ENCODE assay signal across 9 cellular contexts in the genomic region with DNA sequence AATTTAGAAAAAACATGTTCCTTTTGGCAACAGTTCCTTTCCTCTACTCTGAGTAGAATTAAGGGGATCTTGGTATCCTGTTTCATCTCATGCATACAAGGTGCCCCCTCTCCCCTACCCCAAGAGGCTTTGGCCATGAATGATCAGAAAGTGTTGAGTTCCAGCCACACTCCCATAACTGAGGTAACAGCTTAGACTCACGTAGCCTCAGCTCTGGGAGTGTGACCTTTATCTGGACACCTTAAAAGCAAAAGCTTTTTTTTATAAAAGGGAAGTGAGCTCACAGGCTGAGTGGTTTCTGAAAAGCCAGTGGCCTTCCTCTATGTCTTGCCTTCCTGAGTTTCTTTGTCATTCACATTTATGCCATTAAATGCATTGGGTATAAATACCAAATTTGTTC. TPM values are rescaled to one million over a fixed set of nuclear protein-coding genes. Genes with fewer than 3 reads are reported as not detected.
DNase-seq lines count a peak whose midpoint lies in the region; ATAC-seq and TF ChIP-seq lines count a peak whose summit lies in the region.
"Had no signal": no experiment of that assay in that cellular context is flagged by ENCODE, and none has a peak within 500 bp of the region (broad histone marks: within the 10 kb centered on the region; RNA-seq: fewer than 3 reads in every experiment).

No MANE protein-coding gene starts in this region.

- peak overlapping the region; percentile 95 for H3K27ac Mint-ChIP-seq in activated CD4-positive, alpha-beta memory T cell treated with anti-CD3 and anti-CD28 coated beads for 36 hours

- no peaks in the 10 kb centered on the region for H3K9me3 Mint-ChIP-seq in activated CD4-positive, alpha-beta memory T cell treated with anti-CD3 and anti-CD28 coated beads for 36 hours

- H3K27me3 ChIP-seq in BLaER1 treated with 17β-estradiol and CSF1 and Interleukin-3, amounts not matched to agents 10 nM and 100 nM = no peaks in the 10 kb centered on the region
- H3K27me3 ChIP-seq in suprapubic skin = no peaks in the 10 kb centered on the region

- H3K4me2 ChIP-seq in BLaER1 treated with 17β-estradiol and CSF1 and Interleukin-3, amounts not matched to agents 10 nM and 100 nM = peak overlapping the region; percentile 45 to 96 (median 69); a peak in 21 of 22 replicates

- no peaks in the 10 kb centered on the region for H3K9me3 ChIP-seq in BLaER1 treated with 17β-estradiol and CSF1 and Interleukin-3, amounts not matched to agents 10 nM and 100 nM (replicated peaks in 1 of 11)
- H3K9me3 ChIP-seq in suprapubic skin = no peaks in the 10 kb centered on the region

- WGBS in suprapubic skin = 76% methylated on average over 1 of the region's 1 CpG

- TF ChIP-seq EP300 in suprapubic skin (IDR thresholded peaks at IDR 0.05) = no peak

- ATAC-seq in GM19035 (IDR thresholded peaks at IDR 0.05; ENCODE audit: unreplicated experiment) = peak; percentile 79
- peak; percentile 62 for ATAC-seq in HG03139 (IDR thresholded peaks at IDR 0.05; ENCODE audit: unreplicated experiment)

- peaks cover 0 to 19% (median 0%) of the 10 kb centered on the region in 11 experiments; a peak in 6 of 22 replicates for H3K36me3 ChIP-seq in BLaER1 treated with 17β-estradiol and CSF1 and Interleukin-3, amounts not matched to agents 10 nM and 100 nM
- no peaks in the 10 kb centered on the region for H3K36me3 ChIP-seq in suprapubic skin

- peaks cover 41% of the 10 kb centered on the region for H3K4me1 Mint-ChIP-seq in activated CD4-positive, alpha-beta memory T cell treated with anti-CD3 and anti-CD28 coated beads for 36 hours (ENCODE audit: low read depth)

- TF ChIP-seq CTCF in suprapubic skin (IDR thresholded peaks at IDR 0.05) = no peak

- DNase-seq in activated CD4-positive, alpha-beta memory T cell treated with anti-CD3 and anti-CD28 coated beads for 36 hours = peak; percentile 44
- DNase-seq in suprapubic skin (ENCODE audit: low spot score in 2 of 2) (no peak), NCI-H1105 (lab: John Stamatoyannopoulos, UW) (no peak), NCI-H1436 treated with DMSO at 0.1 percent for 48 hours (lab: John Stamatoyannopoulos, UW) (no peak)
- no peak for DNase-seq in stimulated activated CD4-positive, alpha-beta T cell treated with anti-CD3 and anti-CD28 coated beads, Interleukin-2, amount 100 ng/mL, for 48 hours

- TF ChIP-seq POLR2A in suprapubic skin (IDR thresholded peaks at IDR 0.05) = no peak

- CTCF ChIA-PET in activated CD4-positive, alpha-beta memory T cell treated with anti-CD3 and anti-CD28 coated beads for 36 hours (lab: Charles Lee) = no interaction called here

- POLR2A ChIA-PET in activated CD4-positive, alpha-beta memory T cell treated with anti-CD3 and anti-CD28 coated beads for 36 hours (lab: Charles Lee) = interaction anchor here (0.8 kb wide), 1 partner anchor 23 kb away, joined by 3 read pairs; no protein-coding TSS in a partner anchor

- H3K36me3 Mint-ChIP-seq in activated CD4-positive, alpha-beta memory T cell treated with anti-CD3 and anti-CD28 coated beads for 36 hours = peaks cover 10% of the 10 kb centered on the region

- peak overlapping the region in 5 of 11 experiments; percentile 60 to 87 (median 81); a peak in 10 of 22 replicates for H3K9ac ChIP-seq in BLaER1 treated with 17β-estradiol and CSF1 and Interleukin-3, amounts not matched to agents 10 nM and 100 nM

- peak overlapping the region; percentile 69 for H3K4me3 Mint-ChIP-seq in activated CD4-positive, alpha-beta memory T cell treated with anti-CD3 and anti-CD28 coated beads for 36 hours

- H3K4me1 ChIP-seq in BLaER1 treated with 17β-estradiol and CSF1 and Interleukin-3, amounts not matched to agents 10 nM and 100 nM = peaks cover 21 to 71% (median 42%) of the 10 kb centered on the region in 10 experiments
- no peaks in the 10 kb centered on the region for H3K4me1 ChIP-seq in suprapubic skin

- H3K4me3 ChIP-seq in BLaER1 treated with 17β-estradiol and CSF1 and Interleukin-3, amounts not matched to agents 10 nM and 100 nM = peak overlapping the region in 3 of 10 experiments; percentile 67 to 79 (median 72); a peak in 6 of 20 replicates
- H3K4me3 ChIP-seq in suprapubic skin = no peak overlapping the region

- peak overlapping the region in 9 of 11 experiments; percentile 45 to 93 (median 81); a peak in 17 of 22 replicates for H3K27ac ChIP-seq in BLaER1 treated with 17β-estradiol and CSF1 and Interleukin-3, amounts not matched to agents 10 nM and 100 nM
- H3K27ac ChIP-seq in suprapubic skin = peak overlapping the region; percentile 64

- H3K27me3 Mint-ChIP-seq in activated CD4-positive, alpha-beta memory T cell treated with anti-CD3 and anti-CD28 coated beads for 36 hours = no peaks in the 10 kb centered on the region

- intact Hi-C loops in activated CD4-positive, alpha-beta memory T cell treated with anti-CD3 and anti-CD28 coated beads for 36 hours (cut with micrococcal nuclease) = loop anchor here (1.0 to 10.0 kb wide), 6 partner anchors 9 to 705 kb away; no protein-coding TSS in a partner anchor

- peaks cover 0 to 9% (median 0%) of the 10 kb centered on the region in 11 experiments; a peak in 2 of 22 replicates for H4K20me1 ChIP-seq in BLaER1 treated with 17β-estradiol and CSF1 and Interleukin-3, amounts not matched to agents 10 nM and 100 nM

RNA-seq across cellular contexts. Expression of a gene that starts 0.9 kb away (rescaled TPM):
- 10 to 100 TPM; 23.2 to 24.3 TPM for total RNA-seq in activated CD4-positive, alpha-beta memory T cell treated with anti-CD3 and anti-CD28 coated beads for 36 hours
- 1 to 10 TPM; 2.1 to 4.5 (median 3.5) TPM for total RNA-seq in suprapubic skin

RNA-seq across cellular contexts. Expression of a gene that starts 32.9 kb away (rescaled TPM):
- 10 to 100 TPM; 17.2 to 19.2 TPM for total RNA-seq in activated CD4-positive, alpha-beta memory T cell treated with anti-CD3 and anti-CD28 coated beads for 36 hours
- total RNA-seq in suprapubic skin = 10 to 100 TPM in 2 of 4 donors, 1 to 10 TPM in 2; 5.5 to 13.6 (median 8.9) TPM

RNA-seq across cellular contexts. Expression of a gene that starts 50.8 kb away (rescaled TPM):
- under 1 TPM; 0.27 to 0.40 TPM for total RNA-seq in activated CD4-positive, alpha-beta memory T cell treated with anti-CD3 and anti-CD28 coated beads for 36 hours
- not detected for total RNA-seq in suprapubic skin
- total RNA-seq: activated CD8-positive, alpha-beta memory T cell treated with anti-CD3 and anti-CD28 coated beads for 36 hours had no signal

RNA-seq across cellular contexts. Expression of a gene that starts 56.3 kb away (rescaled TPM):
- 1 to 10 TPM; 1.3 to 1.4 TPM for total RNA-seq in activated CD4-positive, alpha-beta memory T cell treated with anti-CD3 and anti-CD28 coated beads for 36 hours
- total RNA-seq in suprapubic skin = not detected

Comparison
In these comparisons a context has a peak if more than half of its experiments do, and no peak if none do; other contexts are left out.
1. RNA of a gene that starts 0.9 kb away (total RNA-seq): 23.2 to 24.3 TPM in activated CD4-positive, alpha-beta memory T cell treated with anti-CD3 and anti-CD28 coated beads for 36 hours; 2.1 to 4.5 TPM in suprapubic skin; every median in the first group is over 4 times any median in the second.